10 cellular contexts compared by ENCODE assay signal in the genomic region with DNA sequence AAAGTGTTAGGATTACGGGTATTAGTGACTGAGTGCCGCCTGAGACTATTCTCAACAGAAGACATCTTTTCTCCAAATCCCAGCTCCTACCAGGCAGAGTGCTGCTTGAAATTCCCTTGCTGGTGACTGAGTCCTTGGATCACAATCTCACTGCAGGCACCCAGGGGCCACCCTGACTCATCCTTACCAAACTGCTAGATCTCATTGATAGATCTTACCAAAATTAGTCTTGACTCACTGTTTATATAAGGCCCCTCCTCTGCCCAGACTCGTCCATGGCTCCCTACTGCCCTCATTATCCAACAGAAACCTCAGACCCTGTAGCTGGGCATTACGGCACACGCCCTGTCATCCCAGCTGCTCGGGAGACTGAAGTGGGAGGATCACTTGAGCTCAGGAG. TPM values are rescaled to one million over a fixed set of nuclear protein-coding genes. Genes with fewer than 3 reads are reported as not detected.
A peak's percentile ranks its signal among the peaks of the same experiment; 100 is the strongest.
DNase-seq lines count a peak whose midpoint lies in the region; ATAC-seq and TF ChIP-seq lines count a peak whose summit lies in the region.
"Had no signal": no experiment of that assay in that cellular context is flagged by ENCODE, and none has a peak within 500 bp of the region (broad histone marks: within the 10 kb centered on the region; RNA-seq: fewer than 3 reads in every experiment).

No MANE protein-coding gene starts in this region.

- WGBS in transverse colon (ENCODE audit: low coverage in 1 of 2), 2 donors = 58% methylated on average over 6 of the region's 6 CpGs; no CpG with 5 or more reads in 1 of the 2 donors

- no peaks in the 10 kb centered on the region for H3K27me3 ChIP-seq in transverse colon
- H3K27me3 ChIP-seq: cardiac muscle cell had no signal

- no peak overlapping the region for H3K4me3 Mint-ChIP-seq in activated naive CD4-positive, alpha-beta T cell treated with anti-CD3 and anti-CD28 coated beads for 36 hours
- no peak overlapping the region for H3K4me3 Mint-ChIP-seq in activated naive CD8-positive, alpha-beta T cell treated with anti-CD3 and anti-CD28 coated beads for 36 hours

- H3K27ac Mint-ChIP-seq in activated naive CD4-positive, alpha-beta T cell treated with anti-CD3 and anti-CD28 coated beads for 36 hours = peak overlapping the region; percentile 89
- peak overlapping the region; percentile 65 for H3K27ac Mint-ChIP-seq in activated naive CD8-positive, alpha-beta T cell treated with anti-CD3 and anti-CD28 coated beads for 36 hours

- CTCF ChIA-PET in activated naive CD4-positive, alpha-beta T cell treated with anti-CD3 and anti-CD28 coated beads for 36 hours (lab: Charles Lee) = interaction anchor here (1.4 to 7.3 kb wide), 2 partner anchors 24 to 26 kb away, joined by 3 to 30 read pairs; partner anchors contain the start of gene CASTOR1

- no peak for TF ChIP-seq CTCF in transverse colon (IDR thresholded peaks at IDR 0.05)

- H3K4me1 ChIP-seq in transverse colon = peaks cover 61 to 97% (median 80%) of the 10 kb centered on the region in 4 donors

- TF ChIP-seq POLR2A in transverse colon (IDR thresholded peaks at IDR 0.05) = no peak

- DNase-seq in activated naive CD4-positive, alpha-beta T cell treated with anti-CD3 and anti-CD28 coated beads for 36 hours = peak; percentile 67
- DNase-seq in activated naive CD4-positive, alpha-beta T cell treated with Interleukin-2 at 50 U/mL for 16 hours = no peak
- DNase-seq in activated naive CD8-positive, alpha-beta T cell treated with anti-CD3 and anti-CD28 coated beads for 36 hours = no peak
- peak; percentile 93 for DNase-seq in kidney tubule cell (ENCODE audit: low spot score)
- no peak for DNase-seq in transverse colon
- DNase-seq in NCI-H446 (lab: John Stamatoyannopoulos, UW) = no peak
- DNase-seq in SKM-1 (lab: John Stamatoyannopoulos, UW; ENCODE audit: unreplicated experiment) = no peak

- no peak overlapping the region for H3K4me3 ChIP-seq in transverse colon
- H3K4me3 ChIP-seq: cardiac muscle cell, psoas muscle had no signal

- no peaks in the 10 kb centered on the region for H3K27me3 Mint-ChIP-seq in activated naive CD4-positive, alpha-beta T cell treated with anti-CD3 and anti-CD28 coated beads for 36 hours (ENCODE audit: low read depth)
- H3K27me3 Mint-ChIP-seq in activated naive CD8-positive, alpha-beta T cell treated with anti-CD3 and anti-CD28 coated beads for 36 hours = no peaks in the 10 kb centered on the region

- peaks cover 11% of the 10 kb centered on the region for H3K36me3 Mint-ChIP-seq in activated naive CD4-positive, alpha-beta T cell treated with anti-CD3 and anti-CD28 coated beads for 36 hours (ENCODE audit: low read depth)
- peaks cover 29% of the 10 kb centered on the region for H3K36me3 Mint-ChIP-seq in activated naive CD8-positive, alpha-beta T cell treated with anti-CD3 and anti-CD28 coated beads for 36 hours

- intact Hi-C loops in activated naive CD4-positive, alpha-beta T cell treated with anti-CD3 and anti-CD28 coated beads for 36 hours (cut with micrococcal nuclease) = loop anchor here (1.0 to 10.0 kb wide), 3 partner anchors 12 to 293 kb away; partner anchors contain the start of gene TCN2
- intact Hi-C loops in transverse colon (cut with DNase I; ENCODE audit: low total_unique reads) = no loop called here

- H3K9me3 ChIP-seq in transverse colon = no peaks in the 10 kb centered on the region
- H3K9me3 ChIP-seq: psoas muscle had no signal

- peaks cover 92% of the 10 kb centered on the region for H3K4me1 Mint-ChIP-seq in activated naive CD4-positive, alpha-beta T cell treated with anti-CD3 and anti-CD28 coated beads for 36 hours (ENCODE audit: low read depth)
- peaks cover 91% of the 10 kb centered on the region for H3K4me1 Mint-ChIP-seq in activated naive CD8-positive, alpha-beta T cell treated with anti-CD3 and anti-CD28 coated beads for 36 hours

- no peak for TF ChIP-seq EP300 in transverse colon (IDR thresholded peaks at IDR 0.05; ENCODE audit: low read depth)

- no peaks in the 10 kb centered on the region for H3K9me3 Mint-ChIP-seq in activated naive CD4-positive, alpha-beta T cell treated with anti-CD3 and anti-CD28 coated beads for 36 hours
- peaks cover 2% of the 10 kb centered on the region for H3K9me3 Mint-ChIP-seq in activated naive CD8-positive, alpha-beta T cell treated with anti-CD3 and anti-CD28 coated beads for 36 hours

- in situ Hi-C loops in transverse colon (cut with MboI; ENCODE audit: low pct_ligation_motif_present in 1 of 4, low pct_unique_long_range_greater_than_20kb in 1 of 4, low sequenced_read_pairs in 3 of 4) = no loop called here

- no peak for ATAC-seq in HG03025 (IDR thresholded peaks at IDR 0.05; ENCODE audit: low FRiP score, unreplicated experiment)

- H3K27ac ChIP-seq in transverse colon = peak overlapping the region; percentile 86 to 90 (median 88)
- H3K27ac ChIP-seq: psoas muscle had no signal

- H3K36me3 ChIP-seq in transverse colon = no peaks in the 10 kb centered on the region
- H3K36me3 ChIP-seq: cardiac muscle cell had no signal

RNA-seq across cellular contexts. Expression of gene TBC1D10A, which starts 14.7 kb away (rescaled TPM):
- 10 to 100 TPM; 19.4 to 21.4 TPM for total RNA-seq in activated naive CD4-positive, alpha-beta T cell treated with anti-CD3 and anti-CD28 coated beads for 36 hours
- total RNA-seq in activated naive CD8-positive, alpha-beta T cell treated with anti-CD3 and anti-CD28 coated beads for 36 hours = 10 to 100 TPM; 13.0 to 14.4 TPM
- 10 to 100 TPM; 27.9 to 72.2 (median 45.7) TPM for total RNA-seq in transverse colon

RNA-seq across cellular contexts. Expression of gene CASTOR1, which starts 22.7 kb away (rescaled TPM):
- total RNA-seq in activated naive CD4-positive, alpha-beta T cell treated with anti-CD3 and anti-CD28 coated beads for 36 hours = 1 to 10 TPM; 2.1 to 3.8 TPM
- 1 to 10 TPM; 2.8 to 3.5 TPM for total RNA-seq in activated naive CD8-positive, alpha-beta T cell treated with anti-CD3 and anti-CD28 coated beads for 36 hours
- 1 to 10 TPM in 2 of 4 donors, not detected in 2; 5.6 to 6.8 TPM for total RNA-seq in transverse colon

RNA-seq across cellular contexts. Expression of gene SF3A1, which starts 44.6 kb away (rescaled TPM):
- total RNA-seq in activated naive CD4-positive, alpha-beta T cell treated with anti-CD3 and anti-CD28 coated beads for 36 hours = 100 to 1,000 TPM; 274 to 276 TPM
- total RNA-seq in activated naive CD8-positive, alpha-beta T cell treated with anti-CD3 and anti-CD28 coated beads for 36 hours = 100 to 1,000 TPM; 243 to 244 TPM
- 100 to 1,000 TPM in 2 of 4 donors, 10 to 100 TPM in 2; 73.2 to 664 (median 99.3) TPM for total RNA-seq in transverse colon

RNA-seq across cellular contexts. Expression of gene CCDC157, which starts 44.8 kb away (rescaled TPM):
- 1 to 10 TPM; 1.1 to 1.5 TPM for total RNA-seq in activated naive CD4-positive, alpha-beta T cell treated with anti-CD3 and anti-CD28 coated beads for 36 hours
- 1 to 10 TPM; 2.5 to 2.6 TPM for total RNA-seq in activated naive CD8-positive, alpha-beta T cell treated with anti-CD3 and anti-CD28 coated beads for 36 hours
- 1 to 10 TPM; 1.4 to 5.2 (median 3.3) TPM for total RNA-seq in transverse colon

RNA-seq across cellular contexts. Expression of gene OSM, which starts 45.4 kb away (rescaled TPM):
- total RNA-seq in activated naive CD4-positive, alpha-beta T cell treated with anti-CD3 and anti-CD28 coated beads for 36 hours = 10 to 100 TPM in 1 of 2 experiments, 1 to 10 TPM in 1; 8.9 to 11.2 TPM
- total RNA-seq in activated naive CD8-positive, alpha-beta T cell treated with anti-CD3 and anti-CD28 coated beads for 36 hours = 10 to 100 TPM; 47.9 to 50.7 TPM
- not detected for total RNA-seq in transverse colon
- total RNA-seq: cardiac muscle cell had no signal

Comparison
In these comparisons a context has a peak if more than half of its experiments do, and no peak if none do; other contexts are left out.
1. DNase-seq: peak in activated naive CD4-positive, alpha-beta T cell treated with anti-CD3 and anti-CD28 coated beads for 36 hours (single experiment) and kidney tubule cell (single experiment); none in activated naive CD4-positive, alpha-beta T cell treated with Interleukin-2 at 50 U/mL for 16 hours (single experiment), activated naive CD8-positive, alpha-beta T cell treated with anti-CD3 and anti-CD28 coated beads for 36 hours (single experiment), transverse colon (single experiment), NCI-H446 (0 of 2) and SKM-1 (single experiment).